1 cellular context compared by ENCODE assay signal in the genomic region with DNA sequence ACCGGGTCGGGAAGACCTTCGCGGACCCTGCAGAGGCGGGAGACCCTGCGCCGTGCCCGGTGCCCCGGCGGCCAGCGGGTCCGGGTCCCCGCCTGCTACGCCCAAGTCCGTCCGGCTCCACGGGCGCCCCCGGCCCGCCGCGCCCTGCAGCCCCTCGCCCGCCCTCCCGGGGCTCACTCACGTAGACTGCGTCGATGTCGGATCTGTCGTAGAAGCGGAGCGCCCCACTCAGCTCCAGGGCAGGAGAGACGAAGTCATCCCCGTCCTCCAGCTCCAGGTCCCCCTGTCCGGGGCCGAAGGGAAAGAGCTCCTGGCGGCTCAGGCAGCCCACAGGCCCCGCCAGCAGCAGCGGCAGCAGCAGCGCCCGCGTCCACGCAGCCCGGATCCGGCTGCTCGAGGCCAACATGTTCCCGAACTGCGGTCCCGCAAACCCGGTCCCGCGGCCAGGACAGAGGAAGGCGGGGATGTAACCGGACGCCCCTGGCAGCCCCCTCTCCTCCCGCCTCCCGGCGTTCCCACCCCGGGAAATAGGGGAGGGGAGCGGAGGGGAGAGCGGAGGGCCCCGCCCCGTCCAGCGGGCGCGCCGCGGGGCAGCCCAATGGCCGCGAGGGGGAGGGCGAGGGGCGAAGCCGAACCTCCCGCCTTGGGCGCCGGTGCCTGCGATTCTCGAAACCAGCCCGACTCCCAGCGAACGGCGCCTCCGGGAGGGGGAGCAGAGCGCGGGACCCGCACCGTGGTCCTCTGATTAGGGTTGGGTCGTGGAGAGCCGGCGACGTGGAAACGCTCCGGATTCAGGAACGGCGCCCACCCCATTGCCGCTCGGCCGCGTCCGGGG.
TF ChIP-seq lines count a peak whose summit lies in the region.

TSS of gene NID1 (minus strand) at position 417 of the 835 bp plus-strand sequence. CDS start at position 406, 11 bp downstream.

TF ChIP-seq in HepG2, 621 proteins besides CTCF, POLR2A, EP300 and RAD21 (continued from another document and continues in another):
- TF ChIP-seq SMAD1 (CRISPR knock-in tag; IDR thresholded peaks at IDR 0.05; ENCODE audit: borderline replicate concordance, low read depth) (no peak), TFAP4 (IDR thresholded peaks at IDR 0.05; ENCODE audit: borderline replicate concordance, low read depth) (no peak), ZNF451 (CRISPR knock-in tag; IDR thresholded peaks at IDR 0.05) (peak; percentile 58; the same call in 1 of the 2 replicates), HMG20B (CRISPR knock-in tag; conservative IDR thresholded peaks at IDR 0.05) (no peak), ZNF256 (CRISPR knock-in tag; conservative IDR thresholded peaks at IDR 0.05) (no peak), ZBTB25 (CRISPR knock-in tag; IDR thresholded peaks at IDR 0.05) (peak; percentile 83; the same call in 1 of the 2 replicates), MAF1 (CRISPR knock-in tag; IDR thresholded peaks at IDR 0.05; ENCODE audit: borderline replicate concordance) (no peak), SMARCC2 (IDR thresholded peaks at IDR 0.05) (no peak), TBP (CRISPR knock-in tag; IDR thresholded peaks at IDR 0.05) (no peak), ZNF674 (CRISPR knock-in tag; IDR thresholded peaks at IDR 0.05; ENCODE audit: low read depth) (no peak), ZNF616 (CRISPR knock-in tag; IDR thresholded peaks at IDR 0.05; ENCODE audit: low read depth) (no peak), CEBPZ (IDR thresholded peaks at IDR 0.05; ENCODE audit: low read length) (no peak), SP1 (IDR thresholded peaks at IDR 0.05) (no peak), SP1 (CRISPR knock-in tag; IDR thresholded peaks at IDR 0.05) (peak; percentile 51), ZNF235 (CRISPR knock-in tag; IDR thresholded peaks at IDR 0.05; ENCODE audit: borderline replicate concordance) (no peak), REXO4 (CRISPR knock-in tag; IDR thresholded peaks at IDR 0.05; ENCODE audit: borderline replicate concordance) (no peak), TOE1 (CRISPR knock-in tag; IDR thresholded peaks at IDR 0.05) (no peak), ZNF253 (CRISPR knock-in tag; IDR thresholded peaks at IDR 0.05; ENCODE audit: borderline replicate concordance) (peak; percentile 40; the same call in 1 of the 2 replicates), ATRX (CRISPR knock-in tag; IDR thresholded peaks at IDR 0.05; ENCODE audit: borderline replicate concordance) (no peak), ZNF839 (CRISPR knock-in tag; IDR thresholded peaks at IDR 0.05; ENCODE audit: borderline replicate concordance) (no peak; the same call in 1 of the 2 replicates), NR1H2 (CRISPR knock-in tag; IDR thresholded peaks at IDR 0.05; ENCODE audit: borderline replicate concordance, low read depth) (no peak), ZNF510 (CRISPR knock-in tag; IDR thresholded peaks at IDR 0.05; ENCODE audit: low read depth) (no peak), E2F2 (CRISPR knock-in tag; IDR thresholded peaks at IDR 0.05; ENCODE audit: borderline replicate concordance) (no peak), FIP1L1 (IDR thresholded peaks at IDR 0.05; ENCODE audit: borderline replicate concordance, insufficient read depth, low read depth, low read length) (no peak; the same call in 1 of the 2 replicates), YEATS2 (CRISPR knock-in tag; IDR thresholded peaks at IDR 0.05; ENCODE audit: borderline replicate concordance) (no peak), MEF2D (CRISPR knock-in tag; IDR thresholded peaks at IDR 0.05) (peak; percentile 43; the same call in 1 of the 2 replicates), U2AF2 (IDR thresholded peaks at IDR 0.05; ENCODE audit: low read depth, low read length) (no peak), RFX3 (CRISPR knock-in tag; IDR thresholded peaks at IDR 0.05) (no peak), ZNF564 (CRISPR knock-in tag; IDR thresholded peaks at IDR 0.05) (peak; percentile 74; the same call in 1 of the 2 replicates), HNRNPL (IDR thresholded peaks at IDR 0.05; ENCODE audit: low read depth, low read length) (no peak), MTF1 (CRISPR knock-in tag; IDR thresholded peaks at IDR 0.05) (no peak; the same call in 1 of the 2 replicates), DNMT1 (CRISPR knock-in tag; IDR thresholded peaks at IDR 0.05) (no peak; the same call in 1 of the 2 replicates), ETS1 (CRISPR knock-in tag; IDR thresholded peaks at IDR 0.05) (0 out of 2 replicates have a peak, but pooled peaks have one; percentile 61), ZNF264 (CRISPR knock-in tag; IDR thresholded peaks at IDR 0.05) (0 out of 2 replicates have a peak, but pooled peaks have one; percentile 63), TCF12 (IDR thresholded peaks at IDR 0.05) (no peak), TCF12 (CRISPR knock-in tag; IDR thresholded peaks at IDR 0.05) (no peak; the same call in 1 of the 2 replicates), PREB (CRISPR knock-in tag; IDR thresholded peaks at IDR 0.05) (no peak), HDAC2 (CRISPR knock-in tag; IDR thresholded peaks at IDR 0.05) (peak; percentile 71), FLYWCH1 (CRISPR knock-in tag; IDR thresholded peaks at IDR 0.05) (peak; percentile 36; the same call in 1 of the 2 replicates), ZNF329 (CRISPR knock-in tag; IDR thresholded peaks at IDR 0.05; ENCODE audit: low read depth) (0 out of 2 replicates have a peak, but pooled peaks have one; percentile 55), TBX3 (IDR thresholded peaks at IDR 0.05; ENCODE audit: borderline replicate concordance) (no peak), MEIS2 (CRISPR knock-in tag; IDR thresholded peaks at IDR 0.05) (no peak), ZNF33B (CRISPR knock-in tag; IDR thresholded peaks at IDR 0.05) (0 out of 2 replicates have a peak, but pooled peaks have one; percentile 78), KLF6 (CRISPR knock-in tag; IDR thresholded peaks at IDR 0.05) (no peak; the same call in 1 of the 2 replicates)
- TF ChIP-seq, protein P1, sequence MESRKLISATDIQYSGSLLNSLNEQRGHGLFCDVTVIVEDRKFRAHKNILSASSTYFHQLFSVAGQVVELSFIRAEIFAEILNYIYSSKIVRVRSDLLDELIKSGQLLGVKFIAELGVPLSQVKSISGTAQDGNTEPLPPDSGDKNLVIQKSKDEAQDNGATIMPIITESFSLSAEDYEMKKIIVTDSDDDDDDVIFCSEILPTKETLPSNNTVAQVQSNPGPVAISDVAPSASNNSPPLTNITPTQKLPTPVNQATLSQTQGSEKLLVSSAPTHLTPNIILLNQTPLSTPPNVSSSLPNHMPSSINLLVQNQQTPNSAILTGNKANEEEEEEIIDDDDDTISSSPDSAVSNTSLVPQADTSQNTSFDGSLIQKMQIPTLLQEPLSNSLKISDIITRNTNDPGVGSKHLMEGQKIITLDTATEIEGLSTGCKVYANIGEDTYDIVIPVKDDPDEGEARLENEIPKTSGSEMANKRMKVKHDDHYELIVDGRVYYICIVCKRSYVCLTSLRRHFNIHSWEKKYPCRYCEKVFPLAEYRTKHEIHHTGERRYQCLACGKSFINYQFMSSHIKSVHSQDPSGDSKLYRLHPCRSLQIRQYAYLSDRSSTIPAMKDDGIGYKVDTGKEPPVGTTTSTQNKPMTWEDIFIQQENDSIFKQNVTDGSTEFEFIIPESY (CRISPR knock-in tag; IDR thresholded peaks at IDR 0.05), result no peak
- TF ChIP-seq, protein P2, sequence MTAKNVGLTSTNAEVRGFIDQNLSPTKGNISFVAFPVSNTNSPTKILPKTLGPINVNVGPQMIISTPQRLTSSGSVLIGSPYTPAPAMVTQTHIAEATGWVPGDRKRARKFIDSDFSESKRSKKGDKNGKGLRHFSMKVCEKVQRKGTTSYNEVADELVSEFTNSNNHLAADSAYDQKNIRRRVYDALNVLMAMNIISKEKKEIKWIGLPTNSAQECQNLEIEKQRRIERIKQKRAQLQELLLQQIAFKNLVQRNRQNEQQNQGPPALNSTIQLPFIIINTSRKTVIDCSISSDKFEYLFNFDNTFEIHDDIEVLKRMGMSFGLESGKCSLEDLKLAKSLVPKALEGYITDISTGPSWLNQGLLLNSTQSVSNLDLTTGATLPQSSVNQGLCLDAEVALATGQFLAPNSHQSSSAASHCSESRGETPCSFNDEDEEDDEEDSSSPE (CRISPR knock-in tag; IDR thresholded peaks at IDR 0.05), result peak; percentile 91; the same call in 1 of the 2 replicates
- TF ChIP-seq, protein P3, sequence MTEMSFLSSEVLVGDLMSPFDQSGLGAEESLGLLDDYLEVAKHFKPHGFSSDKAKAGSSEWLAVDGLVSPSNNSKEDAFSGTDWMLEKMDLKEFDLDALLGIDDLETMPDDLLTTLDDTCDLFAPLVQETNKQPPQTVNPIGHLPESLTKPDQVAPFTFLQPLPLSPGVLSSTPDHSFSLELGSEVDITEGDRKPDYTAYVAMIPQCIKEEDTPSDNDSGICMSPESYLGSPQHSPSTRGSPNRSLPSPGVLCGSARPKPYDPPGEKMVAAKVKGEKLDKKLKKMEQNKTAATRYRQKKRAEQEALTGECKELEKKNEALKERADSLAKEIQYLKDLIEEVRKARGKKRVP (CRISPR knock-in tag; IDR thresholded peaks at IDR 0.05), result peak in 1 of 2 experiments; percentile 56; a peak in 2 of 4 replicates
- TF ChIP-seq, protein P4, sequence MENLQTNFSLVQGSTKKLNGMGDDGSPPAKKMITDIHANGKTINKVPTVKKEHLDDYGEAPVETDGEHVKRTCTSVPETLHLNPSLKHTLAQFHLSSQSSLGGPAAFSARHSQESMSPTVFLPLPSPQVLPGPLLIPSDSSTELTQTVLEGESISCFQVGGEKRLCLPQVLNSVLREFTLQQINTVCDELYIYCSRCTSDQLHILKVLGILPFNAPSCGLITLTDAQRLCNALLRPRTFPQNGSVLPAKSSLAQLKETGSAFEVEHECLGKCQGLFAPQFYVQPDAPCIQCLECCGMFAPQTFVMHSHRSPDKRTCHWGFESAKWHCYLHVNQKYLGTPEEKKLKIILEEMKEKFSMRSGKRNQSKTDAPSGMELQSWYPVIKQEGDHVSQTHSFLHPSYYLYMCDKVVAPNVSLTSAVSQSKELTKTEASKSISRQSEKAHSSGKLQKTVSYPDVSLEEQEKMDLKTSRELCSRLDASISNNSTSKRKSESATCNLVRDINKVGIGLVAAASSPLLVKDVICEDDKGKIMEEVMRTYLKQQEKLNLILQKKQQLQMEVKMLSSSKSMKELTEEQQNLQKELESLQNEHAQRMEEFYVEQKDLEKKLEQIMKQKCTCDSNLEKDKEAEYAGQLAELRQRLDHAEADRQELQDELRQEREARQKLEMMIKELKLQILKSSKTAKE (CRISPR knock-in tag; IDR thresholded peaks at IDR 0.05; ENCODE audit: borderline replicate concordance), result peak; percentile 50; the same call in 1 of the 2 replicates
